ENCODE assay signal across 19 cellular contexts in genomic region chr4:186342582-186342981, GRCh38.
DNase-seq lines count a peak whose midpoint lies in the region; ATAC-seq and TF ChIP-seq lines count a peak whose summit lies in the region.
"Had no signal": no experiment of that assay in that cellular context is flagged by ENCODE, and none has a peak within 500 bp of the region (broad histone marks: within the 10 kb centered on the region; RNA-seq: fewer than 3 reads in every experiment).

No MANE protein-coding gene starts in this region.

- no peak overlapping the region for H3K27ac ChIP-seq in substantia nigra (ENCODE audit: low read depth, low read length, poor library complexity, severe bottlenecking)
- H3K27ac ChIP-seq: C4-2B, SJCRH30 had no signal

- peak; percentile 19 for DNase-seq in Daoy (ENCODE audit: low read depth)
- DNase-seq in HT1080 (ENCODE audit: low read depth): peak; percentile 44
- DNase-seq in SW480 (ENCODE audit: low spot score): peak; percentile 57
- peak; percentile 7 for DNase-seq in iris pigment epithelial cell (ENCODE audit: low read depth)
- no peak for DNase-seq in substantia nigra (lab: John Stamatoyannopoulos, UW)
- DNase-seq in NAMALWA (ENCODE audit: low spot score): no peak
- DNase-seq: COR-L47; DMS153; MV-4-11; NCI-H1436; NCI-H2029; NCI-H2171; NCI-H446 treated with DMSO at 0.1 percent for 48 hours; NK-92 treated with Interleukin-12 subunit alpha and Interleukin-12 subunit beta, amount 100 ng/mL, for 24 hours; RPMI8226; SJCRH30 had no signal

- no peak for ATAC-seq in HG02852 (IDR thresholded peaks at IDR 0.05; ENCODE audit: unreplicated experiment)
- no peak for ATAC-seq in SK-N-SH treated with all-trans-retinoic acid at 6 μM for 48 hours

TF ChIP-seq in SK-N-SH treated with all-trans-retinoic acid at 6 μM for 48 hours, 23 proteins besides CTCF, POLR2A, EP300 and RAD21:
- TF ChIP-seq CSRNP3 (CRISPR knock-in tag; IDR thresholded peaks at IDR 0.05) (no peak), BACH2 (CRISPR knock-in tag; IDR thresholded peaks at IDR 0.05; ENCODE audit: borderline replicate concordance) (no peak), POU6F1 (CRISPR knock-in tag; IDR thresholded peaks at IDR 0.05; ENCODE audit: borderline replicate concordance, low read depth) (no peak), CREB5 (CRISPR knock-in tag; IDR thresholded peaks at IDR 0.05; ENCODE audit: low read depth) (no peak), TOX (CRISPR knock-in tag; IDR thresholded peaks at IDR 0.05; ENCODE audit: borderline replicate concordance) (no peak), SNAI2 (CRISPR knock-in tag; IDR thresholded peaks at IDR 0.05) (no peak)

Comparison
In these comparisons a context has a peak if more than half of its experiments do, and no peak if none do; other contexts are left out.
1. DNase-seq: peak in Daoy (single experiment), HT1080 (single experiment), SW480 (single experiment) and iris pigment epithelial cell (single experiment); none in substantia nigra (0 of 49) and NAMALWA (single experiment).